Comparison of ENCODE assay signal across 28 cellular contexts in the genomic region with DNA sequence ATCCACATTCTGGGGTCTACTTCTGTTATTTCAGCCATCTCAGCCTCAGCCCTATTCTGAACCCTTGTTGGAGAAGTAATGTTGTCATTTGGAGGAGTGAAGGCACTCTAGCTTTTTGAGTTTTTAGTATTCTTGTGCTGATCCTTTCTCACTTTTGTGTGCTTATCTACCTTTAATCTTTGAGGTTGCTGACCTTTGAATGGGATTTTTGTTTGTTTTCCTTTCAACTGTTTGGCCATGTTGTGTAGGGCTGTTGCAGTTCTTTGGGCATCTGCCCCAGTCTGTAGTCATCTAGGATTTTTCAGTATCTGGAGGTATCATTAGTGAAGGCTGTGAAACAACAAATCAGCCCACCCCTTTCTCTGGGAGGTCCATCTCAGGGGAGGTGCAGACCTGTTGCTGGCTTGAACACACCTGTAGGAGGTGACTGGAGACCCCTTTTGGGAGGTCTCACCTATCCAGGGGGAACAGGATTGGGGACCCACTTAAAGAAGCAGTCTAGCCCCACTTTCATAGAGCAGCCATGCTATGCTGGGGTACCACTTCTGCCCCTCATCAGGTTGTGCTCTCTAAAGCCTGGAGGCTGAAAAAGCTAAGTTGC.
"Had no signal": no experiment of that assay in that cellular context is flagged by ENCODE, and none has a peak within 500 bp of the region (broad histone marks: within the 10 kb centered on the region; RNA-seq: fewer than 3 reads in every experiment).

No MANE protein-coding gene starts in this region.

- H3K27ac Mint-ChIP-seq: dendritic cell treated with granulocyte-macrophage colony-stimulating factor and Interleukin-4, amounts not matched to agents 40 ng/mL and 50 ng/mL, for 4 days; effector memory CD8-positive, alpha-beta T cell; endodermal cell had no signal

- H3K4me1 ChIP-seq: colonic mucosa, esophagus muscularis mucosa, esophagus squamous epithelium, foreskin keratinocyte, gastrocnemius medialis, gastroesophageal sphincter, heart left ventricle, heart right ventricle had no signal

- ATAC-seq: effector memory CD8-positive, alpha-beta T cell; esophagus mucosa; foreskin keratinocyte; gastrocnemius medialis; gastroesophageal sphincter; heart left ventricle; heart right ventricle had no signal

- H3K9me3 ChIP-seq: colonic mucosa, esophagus muscularis mucosa, gastrocnemius medialis, gastroesophageal sphincter, heart left ventricle had no signal

- FAIRE-seq: endometrium, endothelial cell of umbilical vein, frontal cortex had no signal

- H3K27me3 ChIP-seq: colonic mucosa, dorsolateral prefrontal cortex, esophagus muscularis mucosa, esophagus squamous epithelium, foreskin keratinocyte, gastrocnemius medialis, gastroesophageal sphincter, heart left ventricle, heart right ventricle had no signal

- H3K4me3 ChIP-seq: colonic mucosa, coronary artery, dorsolateral prefrontal cortex, esophagus muscularis mucosa, esophagus squamous epithelium, gastrocnemius medialis, gastroesophageal sphincter, heart left ventricle, heart right ventricle had no signal

- H3K4me1 Mint-ChIP-seq: endodermal cell had no signal

- H3K36me3 ChIP-seq: colonic mucosa, esophagus muscularis mucosa, esophagus squamous epithelium, gastrocnemius medialis, gastroesophageal sphincter, heart left ventricle, heart right ventricle had no signal

- DNase-seq: colonic mucosa; cortex of kidney; dermis blood vessel endothelial cell; dorsolateral prefrontal cortex; effector CD4-positive, alpha-beta T cell; effector CD8-positive, alpha-beta T cell; effector memory CD4-positive, alpha-beta T cell; effector memory CD8-positive, alpha-beta T cell; endodermal cell; erythroblast; esophagus squamous epithelium; foreskin fibroblast; foreskin keratinocyte; foreskin melanocyte; gastrocnemius medialis; glutamatergic neuron; head of caudate nucleus; heart left ventricle; heart right ventricle had no signal

- H3K4me3 Mint-ChIP-seq: dendritic cell treated with granulocyte-macrophage colony-stimulating factor and Interleukin-4, amounts not matched to agents 40 ng/mL and 50 ng/mL, for 4 days; effector memory CD8-positive, alpha-beta T cell; endodermal cell had no signal

- H3K27me3 Mint-ChIP-seq: dendritic cell treated with granulocyte-macrophage colony-stimulating factor and Interleukin-4, amounts not matched to agents 40 ng/mL and 50 ng/mL, for 4 days; effector memory CD8-positive, alpha-beta T cell had no signal

- H3K27ac ChIP-seq: colonic mucosa, coronary artery, dorsolateral prefrontal cortex, epithelial cell of prostate, esophagus muscularis mucosa, esophagus squamous epithelium, foreskin keratinocyte, gastrocnemius medialis, gastroesophageal sphincter, heart left ventricle, heart right ventricle had no signal
